12 cellular contexts compared by ENCODE assay signal in genomic region chr15:74400313-74400850, GRCh38.
A peak's percentile ranks its signal among the peaks of the same experiment; 100 is the strongest.
DNase-seq lines count a peak whose midpoint lies in the region; ATAC-seq and TF ChIP-seq lines count a peak whose summit lies in the region.
"Had no signal": no experiment of that assay in that cellular context is flagged by ENCODE, and none has a peak within 500 bp of the region (broad histone marks: within the 10 kb centered on the region; RNA-seq: fewer than 3 reads in every experiment).

No MANE protein-coding gene starts in this region.

- H3K36me3 ChIP-seq in RWPE2 (ENCODE audit: low read depth), result no peaks in the 10 kb centered on the region
- H3K36me3 ChIP-seq: cardiac muscle cell had no signal

- peak; percentile 23 for DNase-seq in stimulated activated CD4-positive, alpha-beta T cell treated with anti-CD3 and anti-CD28 coated beads, Interleukin-4, amount 100 ng/mL, for 1 hour
- no peak for DNase-seq in stimulated activated CD4-positive, alpha-beta T cell treated with anti-CD3 and anti-CD28 coated beads, Interleukin-2, amount 100 ng/mL, for 48 hours
- DNase-seq in RWPE2 (ENCODE audit: low spot score) (no peak), epithelial cell of esophagus (ENCODE audit: low read depth) (peak; percentile 65), EL (no peak), AML-193 (lab: John Stamatoyannopoulos, UW) (no peak)
- DNase-seq: left cardiac atrium, NCI-H1417 had no signal

- H3K4me1 ChIP-seq in RWPE2 (ENCODE audit: insufficient read depth, poor library complexity, severe bottlenecking), result peaks cover 48% of the 10 kb centered on the region

- no peak for ATAC-seq in RWPE2 (ENCODE audit: low read depth)
- ATAC-seq in HG03196 (IDR thresholded peaks at IDR 0.05; ENCODE audit: unreplicated experiment), result no peak
- no peak for ATAC-seq in GM18868 (IDR thresholded peaks at IDR 0.05; ENCODE audit: unreplicated experiment)
- ATAC-seq: left cardiac atrium, Panc1 had no signal

- TF ChIP-seq CTCF in RWPE2 (IDR thresholded peaks at IDR 0.05; ENCODE audit: poor library complexity, severe bottlenecking), result no peak
- TF ChIP-seq CTCF in epithelial cell of esophagus (IDR thresholded peaks at IDR 0.05; ENCODE audit: insufficient read depth, low read depth, low read length, missing control alignments), result no peak

- H3K27ac ChIP-seq in RWPE2 (ENCODE audit: poor library complexity, severe bottlenecking), result peak overlapping the region; percentile 95
- H3K27ac ChIP-seq: cardiac muscle cell had no signal

- no peak overlapping the region for H3K4me3 ChIP-seq in RWPE2 (ENCODE audit: severe bottlenecking)
- no peak overlapping the region for H3K4me3 ChIP-seq in epithelial cell of esophagus (ENCODE audit: low read length)
- H3K4me3 ChIP-seq: cardiac muscle cell had no signal

- no peaks in the 10 kb centered on the region for H3K9me3 ChIP-seq in RWPE2 (ENCODE audit: severe bottlenecking)

- H3K27me3 ChIP-seq in RWPE2 (ENCODE audit: insufficient read depth, poor library complexity, severe bottlenecking), result no peaks in the 10 kb centered on the region
- H3K27me3 ChIP-seq: cardiac muscle cell had no signal

Comparison
In these comparisons a context has a peak if more than half of its experiments do, and no peak if none do; other contexts are left out.
1. DNase-seq: peak in stimulated activated CD4-positive, alpha-beta T cell treated with anti-CD3 and anti-CD28 coated beads, Interleukin-4, amount 100 ng/mL, for 1 hour (single experiment) and epithelial cell of esophagus (single experiment); none in stimulated activated CD4-positive, alpha-beta T cell treated with anti-CD3 and anti-CD28 coated beads, Interleukin-2, amount 100 ng/mL, for 48 hours (0 of 2), RWPE2 (single experiment), EL (single experiment) and AML-193 (0 of 2).